In genomic region chr16:82874251-82874650, GRCh38 we compare ENCODE assay signal across 15 cellular contexts.
DNase-seq lines count a peak whose midpoint lies in the region; ATAC-seq and TF ChIP-seq lines count a peak whose summit lies in the region.
"Had no signal": no experiment of that assay in that cellular context is flagged by ENCODE, and none has a peak within 500 bp of the region (broad histone marks: within the 10 kb centered on the region; RNA-seq: fewer than 3 reads in every experiment).

No MANE protein-coding gene starts in this region.

- TF ChIP-seq RAD21 in IMR-90 (IDR thresholded peaks at IDR 0.05; ENCODE audit: low read length): no peak

- dilution Hi-C loops in IMR-90 (cut with HindIII; ENCODE audit: low sequenced_read_pairs, unreplicated experiment): no loop called here

- POLR2A ChIA-PET in IMR-90 (lab: Charles Lee; ENCODE audit: unreplicated experiment): no interaction called here

- TF ChIP-seq CTCF in GM23338 (conservative IDR thresholded peaks at IDR 0.05; ENCODE audit: low read depth in 2 of 2): no peak
- TF ChIP-seq CTCF in IMR-90 (conservative IDR thresholded peaks at IDR 0.05; ENCODE audit: low read depth, low read length): no peak
- TF ChIP-seq CTCF in fibroblast of pulmonary artery (IDR thresholded peaks at IDR 0.05; ENCODE audit: low read length, missing control alignments): no peak
- no peak for TF ChIP-seq CTCF in thoracic aorta (IDR thresholded peaks at IDR 0.05)
- no peak for TF ChIP-seq CTCF in CD14-positive monocyte (IDR thresholded peaks at IDR 0.05)

- H3K27me3 ChIP-seq in GM23338 (ENCODE audit: insufficient read depth) (no peaks in the 10 kb centered on the region), IMR-90 (ENCODE audit: control insufficient read depth, insufficient read depth, low read length) (no peaks in the 10 kb centered on the region), thoracic aorta (replicated peaks; ENCODE audit: insufficient read depth) (no peaks in the 10 kb centered on the region), neuronal stem cell (ENCODE audit: control insufficient read depth in 3 of 3, insufficient read depth in 3 of 3, low read depth in 1 of 3, low read length in 3 of 3) (no peaks in the 10 kb centered on the region)
- H3K27me3 ChIP-seq: SJCRH30 had no signal

- H3K9me3 ChIP-seq in IMR-90 (ENCODE audit: control insufficient read depth, insufficient read depth, low read length) (no peaks in the 10 kb centered on the region; the same call in 1 of the 2 replicates), thoracic aorta (peaks cover 3% of the 10 kb centered on the region), neuronal stem cell (replicated peaks in 1 of 2; ENCODE audit: control insufficient read depth in 2 of 2, insufficient read depth in 1 of 2, low read depth in 1 of 2, low read length in 2 of 2) (no peaks in the 10 kb centered on the region)
- H3K9me3 ChIP-seq: SJCRH30 had no signal

- H3K36me3 Mint-ChIP-seq in GM23338 (ENCODE audit: low read depth): peaks cover 4% of the 10 kb centered on the region; the same call in 1 of the 3 replicates
- no peaks in the 10 kb centered on the region for H3K36me3 Mint-ChIP-seq in CD14-positive monocyte

- no peak overlapping the region for H3K4me3 Mint-ChIP-seq in GM23338
- no peak overlapping the region for H3K4me3 Mint-ChIP-seq in CD14-positive monocyte

- no peaks in the 10 kb centered on the region for H4K20me1 ChIP-seq in GM23338 (replicated peaks; ENCODE audit: insufficient read depth)
- no peaks in the 10 kb centered on the region for H4K20me1 ChIP-seq in IMR-90 (ENCODE audit: insufficient read depth, low read length)

- H3K9ac ChIP-seq in IMR-90 (ENCODE audit: low read depth, low read length): no peak overlapping the region
- no peak overlapping the region for H3K9ac ChIP-seq in neuronal stem cell (ENCODE audit: low read depth, low read length, poor library complexity)

- no peak overlapping the region for H2BK15ac ChIP-seq in IMR-90 (ENCODE audit: low read depth, low read length)
- no peak overlapping the region for H2BK15ac ChIP-seq in neuronal stem cell (ENCODE audit: low read length)

- no peaks in the 10 kb centered on the region; the same call in 1 of the 2 replicates for H3K9me1 ChIP-seq in IMR-90 (ENCODE audit: insufficient read depth, low read length)

- H3K56ac ChIP-seq in IMR-90 (ENCODE audit: extremely low read depth, insufficient read depth, low read length): no peak overlapping the region

- peak overlapping the region; percentile 54 for H3K4me2 ChIP-seq in GM23338
- no peak overlapping the region for H3K4me2 ChIP-seq in IMR-90 (ENCODE audit: low read depth, low read length)
- no peak overlapping the region for H3K4me2 ChIP-seq in neuronal stem cell (ENCODE audit: insufficient read depth, low read length, poor library complexity, severe bottlenecking)

- H3K4me3 ChIP-seq in GM23338 (no peak overlapping the region), IMR-90 (ENCODE audit: insufficient read depth, low read depth, low read length) (no peak overlapping the region), fibroblast of pulmonary artery (replicated peaks; ENCODE audit: low read depth, low read length) (no peak overlapping the region), thoracic aorta (peak overlapping the region; percentile 19), neuronal stem cell (ENCODE audit: low read length in 2 of 2) (no peak overlapping the region)
- H3K4me3 ChIP-seq: SJCRH30 had no signal

- DNase-seq in GM23338 (ENCODE audit: low spot score) (peak; percentile 13), IMR-90 (no peak), fibroblast of pulmonary artery (ENCODE audit: low read depth) (peak; percentile 8), thoracic aorta (ENCODE audit: low spot score) (no peak), CD14-positive monocyte (ENCODE audit: low spot score) (no peak), neuronal stem cell (ENCODE audit: low spot score) (no peak), inferior parietal cortex (ENCODE audit: extremely low spot score) (no peak)
- DNase-seq: C1 segment of cervical spinal cord, H7, NCI-H1417 treated with DMSO at 0.1 percent for 48 hours, NCI-H1930, NCI-H345, NCI-H524 treated with DMSO at 0.1 percent for 48 hours, SJCRH30 had no signal

- H4K8ac ChIP-seq in IMR-90 (ENCODE audit: low read depth in 2 of 2, low read length in 2 of 2) (no peak overlapping the region), neuronal stem cell (ENCODE audit: low read depth, low read length) (no peak overlapping the region)

- no peak overlapping the region for H4K91ac ChIP-seq in IMR-90 (ENCODE audit: insufficient read depth, low read depth, low read length)
- H4K91ac ChIP-seq in neuronal stem cell (ENCODE audit: low read depth, low read length, poor library complexity): no peak overlapping the region

- H2AFZ ChIP-seq in GM23338 (no peak overlapping the region), IMR-90 (replicated peaks; ENCODE audit: low read length, poor library complexity) (no peak overlapping the region), neuronal stem cell (ENCODE audit: low read length) (no peak overlapping the region)

- H3K36me3 ChIP-seq in GM23338 (ENCODE audit: insufficient read depth) (no peaks in the 10 kb centered on the region; the same call in 1 of the 2 replicates), IMR-90 (ENCODE audit: control insufficient read depth, insufficient read depth, low read length) (no peaks in the 10 kb centered on the region), thoracic aorta (no peaks in the 10 kb centered on the region), neuronal stem cell (replicated peaks in 1 of 2; ENCODE audit: control insufficient read depth in 2 of 2, insufficient read depth in 2 of 2, low read length in 2 of 2) (no peaks in the 10 kb centered on the region)
- H3K36me3 ChIP-seq: SJCRH30 had no signal

- no peak overlapping the region for H3K4ac ChIP-seq in IMR-90 (ENCODE audit: low read depth, low read length)
- H3K4ac ChIP-seq in neuronal stem cell (ENCODE audit: low read length): no peak overlapping the region

- H3K4me1 Mint-ChIP-seq in GM23338: peaks cover 24% of the 10 kb centered on the region
- H3K4me1 Mint-ChIP-seq in CD14-positive monocyte: no peaks in the 10 kb centered on the region

- H3F3A ChIP-seq in GM23338 (replicated peaks; ENCODE audit: low read depth): no peaks in the 10 kb centered on the region

- no peak overlapping the region for H2BK12ac ChIP-seq in neuronal stem cell (ENCODE audit: low read length)

- in situ Hi-C loops in IMR-90 (cut with MboI; ENCODE audit: low sequenced_read_pairs): no loop called here

- H3K27me3 Mint-ChIP-seq in GM23338 (ENCODE audit: insufficient read depth, low read depth, poor library complexity): no peaks in the 10 kb centered on the region
- peaks cover 0 to 4% (median 0%) of the 10 kb centered on the region in 3 donors for H3K27me3 Mint-ChIP-seq in CD14-positive monocyte (ENCODE audit: low read depth in 3 of 3)

- WGBS in IMR-90 (ENCODE audit: extremely low coverage in 2 of 2, insufficient read length in 1 of 2), 2 experiments: 62% methylated on average over 3 of the region's 7 CpGs; no CpG with 5 or more reads in 1 of the 2 experiments
- no CpG with 5 or more reads among the region's 7 CpGs for WGBS in neuronal stem cell (ENCODE audit: extremely low coverage in 2 of 2, insufficient read length in 2 of 2, insufficient replicate concordance in 1 of 2), 2 donors

- H3K79me2 ChIP-seq in GM23338 (replicated peaks; ENCODE audit: insufficient read depth): no peaks in the 10 kb centered on the region

- no peak overlapping the region for H4K5ac ChIP-seq in IMR-90 (ENCODE audit: low read depth, low read length)

- no peak for TF ChIP-seq POLR2A in IMR-90 (IDR thresholded peaks at IDR 0.05; ENCODE audit: low read depth, low read length)

- H3K9me2 ChIP-seq in GM23338 (ENCODE audit: insufficient read depth): peaks cover 13% of the 10 kb centered on the region

- H3K79me1 ChIP-seq in IMR-90 (ENCODE audit: low read depth in 1 of 2, low read length in 2 of 2) (peaks cover 0 to 8% of the 10 kb centered on the region in 2 experiments; a peak in 3 of 4 replicates), neuronal stem cell (ENCODE audit: low read depth, low read length) (no peaks in the 10 kb centered on the region)

- H3K9me3 Mint-ChIP-seq in GM23338 (no peaks in the 10 kb centered on the region; the same call in 1 of the 3 replicates), CD14-positive monocyte (peaks cover 0 to 5% (median 3%) of the 10 kb centered on the region in 7 donors)

- H2AK5ac ChIP-seq in IMR-90 (ENCODE audit: low read depth, low read length) (no peak overlapping the region), neuronal stem cell (ENCODE audit: low read depth, low read length) (no peak overlapping the region)

- H2BK5ac ChIP-seq in IMR-90 (ENCODE audit: low read depth, low read length, poor library complexity, severe bottlenecking): no peak overlapping the region
- no peak overlapping the region for H2BK5ac ChIP-seq in neuronal stem cell (ENCODE audit: low read length)

- intact Hi-C loops in IMR-90 (cut with micrococcal nuclease) (no loop called here), CD14-positive monocyte (cut with micrococcal nuclease) (no loop called here)

- H2BK120ac ChIP-seq in IMR-90 (ENCODE audit: low read depth, low read length): no peak overlapping the region
- H2BK120ac ChIP-seq in neuronal stem cell (ENCODE audit: low read depth, low read length): no peak overlapping the region

- ATAC-seq in GM23338 (no peak), IMR-90 (ENCODE audit: low read depth) (no peak), thoracic aorta (ENCODE audit: insufficient number of reproducible peaks, low FRiP score, low read depth) (no peak)

- H3K14ac ChIP-seq in IMR-90 (replicated peaks; ENCODE audit: low read depth, low read length) (no peak overlapping the region), neuronal stem cell (ENCODE audit: low read length) (no peak overlapping the region)

- H3K27ac Mint-ChIP-seq in GM23338 (no peak overlapping the region), CD14-positive monocyte (no peak overlapping the region)

- H3K4me1 ChIP-seq in GM23338 (ENCODE audit: insufficient read depth) (peaks cover 9% of the 10 kb centered on the region; the same call in 1 of the 2 replicates), IMR-90 (ENCODE audit: control insufficient read depth, insufficient read depth, low read length) (no peaks in the 10 kb centered on the region), thoracic aorta (ENCODE audit: control insufficient read depth in 1 of 2, low read depth in 2 of 2) (peaks cover 5 to 22% of the 10 kb centered on the region in 2 donors), neuronal stem cell (ENCODE audit: control insufficient read depth in 2 of 2, insufficient read depth in 1 of 2, low read depth in 1 of 2, low read length in 2 of 2) (no peaks in the 10 kb centered on the region)
- H3K4me1 ChIP-seq: SJCRH30 had no signal

- BruUV-seq in IMR-90 (replicated peaks; lab: Mats Ljungman, UMichigan): no TSS peak

- H3K27ac ChIP-seq in GM23338 (ENCODE audit: low read depth): peak overlapping the region; percentile 70; the same call in 1 of the 2 replicates
- H3K27ac ChIP-seq in IMR-90 (ENCODE audit: insufficient read depth, low read length): no peak overlapping the region
- no peak overlapping the region for H3K27ac ChIP-seq in thoracic aorta
- no peak overlapping the region for H3K27ac ChIP-seq in neuronal stem cell (replicated peaks; ENCODE audit: low read length)
- H3K27ac ChIP-seq: RWPE1, SJCRH30 had no signal

- CTCF ChIA-PET in IMR-90 (lab: Yijun Ruan, JAX): no interaction called here

- no peak overlapping the region for H2BK20ac ChIP-seq in IMR-90 (ENCODE audit: low read depth, low read length)

- peak overlapping the region; percentile 25 for H2AK9ac ChIP-seq in IMR-90 (replicated peaks; ENCODE audit: low read depth, low read length, poor library complexity)

- H3K18ac ChIP-seq in IMR-90 (ENCODE audit: low read depth, low read length): no peak overlapping the region
- no peak overlapping the region for H3K18ac ChIP-seq in neuronal stem cell (ENCODE audit: low read length)

- H3K23ac ChIP-seq in IMR-90 (ENCODE audit: low read depth, low read length): no peak overlapping the region
- no peak overlapping the region for H3K23ac ChIP-seq in neuronal stem cell (ENCODE audit: low read depth, low read length, poor library complexity)

Comparison
In these comparisons a context has a peak if more than half of its experiments do, and no peak if none do; other contexts are left out.
1. DNase-seq: peak in GM23338 (single experiment) and fibroblast of pulmonary artery (single experiment); none in IMR-90 (single experiment), thoracic aorta (single experiment), CD14-positive monocyte (single experiment), neuronal stem cell (single experiment) and inferior parietal cortex (single experiment).